ENCODE assay signal across 9 cellular contexts in the genomic region with DNA sequence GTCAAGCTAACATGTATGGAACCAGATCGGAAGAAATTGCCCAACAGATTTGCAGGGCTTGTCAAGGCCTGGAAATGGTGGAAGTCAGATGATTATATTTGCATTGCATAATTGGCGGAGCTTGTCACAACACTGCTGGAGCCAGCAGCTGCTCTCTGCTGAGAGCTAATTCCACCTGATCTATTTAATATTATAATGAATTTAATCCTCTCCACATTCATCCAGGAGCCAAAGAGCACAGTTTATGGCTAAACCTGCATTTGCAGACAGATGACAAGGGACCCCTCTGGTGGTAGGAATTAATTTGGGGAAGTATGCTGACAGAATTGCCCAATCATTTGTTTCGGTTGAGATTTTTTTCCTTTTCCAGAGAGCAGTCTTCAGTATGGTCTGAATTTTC.
DNase-seq lines count a peak whose midpoint lies in the region; ATAC-seq and TF ChIP-seq lines count a peak whose summit lies in the region.
"Had no signal": no experiment of that assay in that cellular context is flagged by ENCODE, and none has a peak within 500 bp of the region (broad histone marks: within the 10 kb centered on the region; RNA-seq: fewer than 3 reads in every experiment).

No MANE protein-coding gene starts in this region.

- DNase-seq in EH (ENCODE audit: low read depth): peak; percentile 40
- DNase-seq in NCI-H2029 (lab: John Stamatoyannopoulos, UW): peak; percentile 57
- peak; percentile 15 to 55 (median 24) for DNase-seq in body of pancreas
- DNase-seq in neural crest cell (ENCODE audit: low read depth, low spot score): no peak
- no peak for DNase-seq in activated T-cell treated with anti-CD3 and anti-CD28 coated beads, Interleukin-2, amount 50 U/mL, for 48 hours
- DNase-seq in COLO829 (ENCODE audit: low spot score): no peak
- DNase-seq in activated T-cell treated with anti-CD3 and anti-CD28 coated beads, Interleukin-2, amount 50 U/mL, for 4 hours: no peak

- H3K27me3 ChIP-seq in body of pancreas: no peaks in the 10 kb centered on the region
- H3K27me3 ChIP-seq: SJCRH30 had no signal

- peaks cover 16% of the 10 kb centered on the region for H3K4me1 ChIP-seq in body of pancreas

- H3K9me3 ChIP-seq in body of pancreas: no peaks in the 10 kb centered on the region
- H3K9me3 ChIP-seq: SJCRH30 had no signal

- TF ChIP-seq POLR2A in body of pancreas (IDR thresholded peaks at IDR 0.05): no peak

- intact Hi-C loops in body of pancreas (cut with DNase I): no loop called here

- no peaks in the 10 kb centered on the region for H3K4me1 Mint-ChIP-seq in neural crest cell
- H3K4me1 Mint-ChIP-seq in activated T-cell treated with anti-CD3 and anti-CD28 coated beads, Interleukin-2, amount 50 U/mL, for 4 hours (ENCODE audit: low read depth): no peaks in the 10 kb centered on the region

- no peak overlapping the region for H3K27ac Mint-ChIP-seq in neural crest cell (ENCODE audit: unreplicated experiment)

- 37 to 38% methylated on average over 3 of the region's 3 CpGs for WGBS in body of pancreas, 2 donors

- H3K4me3 ChIP-seq in body of pancreas: no peak overlapping the region
- H3K4me3 ChIP-seq: SJCRH30 had no signal

- H3K36me3 ChIP-seq in body of pancreas (replicated peaks in 1 of 2; ENCODE audit: insufficient read depth in 1 of 2, low read depth in 2 of 2): no peaks in the 10 kb centered on the region
- H3K36me3 ChIP-seq: SJCRH30 had no signal

- no peaks in the 10 kb centered on the region for H3K36me3 Mint-ChIP-seq in neural crest cell (ENCODE audit: low read depth)
- no peaks in the 10 kb centered on the region for H3K36me3 Mint-ChIP-seq in activated T-cell treated with anti-CD3 and anti-CD28 coated beads, Interleukin-2, amount 50 U/mL, for 4 hours (ENCODE audit: insufficient read depth)

- no peak overlapping the region for H3K4me3 Mint-ChIP-seq in neural crest cell
- no peak overlapping the region for H3K4me3 Mint-ChIP-seq in activated T-cell treated with anti-CD3 and anti-CD28 coated beads, Interleukin-2, amount 50 U/mL, for 4 hours

- H3K27me3 Mint-ChIP-seq in neural crest cell (ENCODE audit: low read depth): no peaks in the 10 kb centered on the region
- no peaks in the 10 kb centered on the region for H3K27me3 Mint-ChIP-seq in activated T-cell treated with anti-CD3 and anti-CD28 coated beads, Interleukin-2, amount 50 U/mL, for 4 hours (ENCODE audit: low read depth)

- TF ChIP-seq CTCF in body of pancreas (IDR thresholded peaks at IDR 0.05): peak; percentile 28 to 79 (median 70)
- peak; percentile 56 for TF ChIP-seq CTCF in neural crest cell (conservative IDR thresholded peaks at IDR 0.05)

- H3K27ac ChIP-seq in body of pancreas: peak overlapping the region in 1 of 4 donors; percentile 8
- H3K27ac ChIP-seq: SJCRH30 had no signal

- ATAC-seq in body of pancreas (peak; percentile 85), GM18868 (IDR thresholded peaks at IDR 0.05; ENCODE audit: unreplicated experiment) (no peak)
- no peak for ATAC-seq in activated T-cell treated with anti-CD3 and anti-CD28 coated beads, Interleukin-2, amount 50 U/mL, for 4 hours

- H3K9me3 Mint-ChIP-seq in neural crest cell: no peaks in the 10 kb centered on the region
- no peaks in the 10 kb centered on the region for H3K9me3 Mint-ChIP-seq in activated T-cell treated with anti-CD3 and anti-CD28 coated beads, Interleukin-2, amount 50 U/mL, for 4 hours

Comparison
In these comparisons a context has a peak if more than half of its experiments do, and no peak if none do; other contexts are left out.
1. DNase-seq: peak in EH (single experiment), NCI-H2029 (single experiment) and body of pancreas (4 of 4); none in neural crest cell (single experiment), activated T-cell treated with anti-CD3 and anti-CD28 coated beads, Interleukin-2, amount 50 U/mL, for 48 hours (0 of 2), COLO829 (single experiment) and activated T-cell treated with anti-CD3 and anti-CD28 coated beads, Interleukin-2, amount 50 U/mL, for 4 hours (single experiment).